ENCODE assay signal across 8 cellular contexts in the genomic region with DNA sequence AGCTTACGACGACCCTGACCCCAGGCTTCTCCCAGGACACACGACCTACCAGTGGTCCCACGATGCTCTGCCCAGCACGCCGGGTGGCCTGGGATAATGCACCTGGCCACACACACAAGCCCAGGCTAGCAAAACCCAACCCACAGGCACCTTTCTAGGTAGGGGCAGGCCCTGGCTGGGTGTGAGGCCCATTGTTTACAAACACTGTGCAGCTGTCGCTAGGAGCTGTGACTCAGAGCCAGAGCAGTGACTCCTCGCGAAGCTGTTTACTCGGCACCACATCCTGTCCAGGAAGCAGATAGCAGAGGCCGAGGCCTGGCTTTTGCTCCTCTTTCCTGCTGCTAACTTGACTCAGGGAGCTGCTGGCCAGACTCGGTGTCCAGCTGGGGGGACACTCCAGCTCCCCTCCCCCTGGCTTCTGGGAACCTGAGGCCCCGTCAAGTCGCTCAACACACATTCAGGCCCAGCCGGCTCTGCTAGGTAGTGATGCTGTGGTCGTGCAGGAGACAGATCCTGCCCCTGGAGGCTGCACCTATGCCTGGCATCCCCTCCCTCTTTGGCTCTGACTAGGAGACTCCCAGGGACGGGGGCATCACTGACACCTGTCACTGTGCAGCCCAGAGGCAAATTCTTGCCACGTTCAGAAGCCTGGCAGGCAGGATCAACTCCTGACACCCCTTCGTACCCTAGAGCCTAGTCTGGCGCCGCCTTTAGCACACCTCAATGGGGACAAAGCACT. TPM values are rescaled to one million over a fixed set of nuclear protein-coding genes. Genes with fewer than 3 reads are reported as not detected.
DNase-seq lines count a peak whose midpoint lies in the region; ATAC-seq, FAIRE-seq and TF ChIP-seq lines count a peak whose summit lies in the region.

No MANE protein-coding gene starts in this region.

- ATAC-seq in GM18498 (IDR thresholded peaks at IDR 0.05; ENCODE audit: unreplicated experiment) (peak; percentile 79), HG02798 (IDR thresholded peaks at IDR 0.05; ENCODE audit: poor library complexity, unreplicated experiment) (peak; percentile 83)

- no peak overlapping the region for H3K4me3 ChIP-seq in bronchial epithelial cell (ENCODE audit: low read depth, low read length)
- H3K4me3 ChIP-seq in kidney epithelial cell (ENCODE audit: low read depth, low read length), result no peak overlapping the region

- H3K27me3 ChIP-seq in bronchial epithelial cell (ENCODE audit: control insufficient read depth, insufficient read depth, low read length) (no peaks in the 10 kb centered on the region), kidney epithelial cell (ENCODE audit: control insufficient read depth, insufficient read depth, low read length) (no peaks in the 10 kb centered on the region)

- peak; percentile 95 for FAIRE-seq in bronchial epithelial cell (lab: Jason Lieb, UNC)

- H3K36me3 ChIP-seq in bronchial epithelial cell (ENCODE audit: control insufficient read depth, insufficient read depth, low read length) (peaks cover 7% of the 10 kb centered on the region), kidney epithelial cell (ENCODE audit: control insufficient read depth, insufficient read depth, low read length) (no peaks in the 10 kb centered on the region)

- TF ChIP-seq CTCF in bronchial epithelial cell (IDR thresholded peaks at IDR 0.05; ENCODE audit: insufficient read depth, low read length, severe bottlenecking), result no peak
- TF ChIP-seq CTCF in kidney epithelial cell (IDR thresholded peaks at IDR 0.05; ENCODE audit: insufficient read depth, low read length, poor library complexity, severe bottlenecking), result no peak

- DNase-seq in NCI-H146 treated with DMSO at 0.1 percent for 48 hours (lab: John Stamatoyannopoulos, UW; ENCODE audit: unreplicated experiment) (peak; percentile 84), bronchial epithelial cell (ENCODE audit: low read depth) (peak; percentile 98), kidney epithelial cell (ENCODE audit: low read depth) (peak; percentile 90), cerebellum (ENCODE audit: low spot score) (no peak)
- peak; percentile 57 to 82 (median 74) for DNase-seq in activated CD4-positive, CD25-positive, alpha-beta regulatory T cell (lab: John Stamatoyannopoulos, UW)
- DNase-seq in stimulated activated CD4-positive, alpha-beta T cell treated with anti-CD3 and anti-CD28 coated beads, Interleukin-1b, Interleukin-23, amount 100 ng/mL, for 1 hour (ENCODE audit: low read depth in 2 of 2), result peak; percentile 41 to 78

RNA-seq across cellular contexts. Expression of a gene that starts 12.8 kb away (rescaled TPM):
- total RNA-seq in bronchial epithelial cell (18.7 and 21.1 TPM in 2 replicates), kidney epithelial cell (39.9 and 43.7 TPM in 2 replicates), cerebellum (83.9 TPM)

RNA-seq across cellular contexts. Expression of a gene that starts 29.9 kb away (rescaled TPM):
- total RNA-seq in bronchial epithelial cell (1.0 and 1.1 TPM in 2 replicates), kidney epithelial cell (8.8 and 12.4 TPM in 2 replicates), cerebellum (3.0 TPM)
